Comparison of ENCODE assay signal across 1 cellular context in genomic region chr5:98656106-98656795, GRCh38.
TF ChIP-seq lines count a peak whose summit lies in the region.

No MANE protein-coding gene starts in this region.

TF ChIP-seq in IMR-90, 13 proteins besides CTCF, POLR2A, EP300 and RAD21 (continued from another document):
- no peak for TF ChIP-seq CHD1 (IDR thresholded peaks at IDR 0.05; ENCODE audit: low read depth, low read length)
- TF ChIP-seq MAFK (IDR thresholded peaks at IDR 0.05; ENCODE audit: low read depth, low read length): no peak
- no peak for TF ChIP-seq BHLHE40 (IDR thresholded peaks at IDR 0.05; ENCODE audit: low read depth, low read length)
